ENCODE assay signal across 1 cellular context in the genomic region with DNA sequence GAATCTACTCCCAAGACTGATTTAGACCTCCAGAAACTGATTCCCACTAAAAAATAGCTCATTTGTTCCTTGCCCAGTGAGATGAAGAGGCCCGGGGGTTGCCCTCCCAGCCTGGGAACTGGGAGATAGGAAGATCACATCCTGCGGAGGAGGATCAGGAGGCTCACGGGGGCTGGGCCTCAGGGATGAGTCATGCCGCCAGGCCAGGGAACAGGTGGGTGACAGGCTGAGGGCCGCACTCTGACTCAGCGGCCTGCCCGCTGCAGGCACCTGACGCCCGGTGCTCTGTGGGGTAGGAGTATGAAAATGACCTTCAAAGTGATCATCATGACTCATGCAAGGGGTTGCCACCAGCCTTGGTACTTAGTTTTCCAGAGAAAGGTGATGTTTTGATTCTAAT.
TF ChIP-seq lines count a peak whose summit lies in the region.

No MANE protein-coding gene starts in this region.

TF ChIP-seq in K562, 482 proteins besides CTCF, POLR2A, EP300 and RAD21 (continued from another document):
- TF ChIP-seq, protein P1, sequence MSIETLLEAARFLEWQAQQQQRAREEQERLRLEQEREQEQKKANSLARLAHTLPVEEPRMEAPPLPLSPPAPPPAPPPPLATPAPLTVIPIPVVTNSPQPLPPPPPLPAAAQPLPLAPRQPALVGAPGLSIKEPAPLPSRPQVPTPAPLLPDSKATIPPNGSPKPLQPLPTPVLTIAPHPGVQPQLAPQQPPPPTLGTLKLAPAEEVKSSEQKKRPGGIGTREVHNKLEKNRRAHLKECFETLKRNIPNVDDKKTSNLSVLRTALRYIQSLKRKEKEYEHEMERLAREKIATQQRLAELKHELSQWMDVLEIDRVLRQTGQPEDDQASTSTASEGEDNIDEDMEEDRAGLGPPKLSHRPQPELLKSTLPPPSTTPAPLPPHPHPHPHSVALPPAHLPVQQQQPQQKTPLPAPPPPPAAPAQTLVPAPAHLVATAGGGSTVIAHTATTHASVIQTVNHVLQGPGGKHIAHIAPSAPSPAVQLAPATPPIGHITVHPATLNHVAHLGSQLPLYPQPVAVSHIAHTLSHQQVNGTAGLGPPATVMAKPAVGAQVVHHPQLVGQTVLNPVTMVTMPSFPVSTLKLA (conservative IDR thresholded peaks at IDR 0.05) = peak in 1 of 2 experiments; percentile 34; a peak in 1 of 4 replicates
- no peak for TF ChIP-seq TFAM (CRISPR knock-in tag; conservative IDR thresholded peaks at IDR 0.05)
- TF ChIP-seq, protein P2, sequence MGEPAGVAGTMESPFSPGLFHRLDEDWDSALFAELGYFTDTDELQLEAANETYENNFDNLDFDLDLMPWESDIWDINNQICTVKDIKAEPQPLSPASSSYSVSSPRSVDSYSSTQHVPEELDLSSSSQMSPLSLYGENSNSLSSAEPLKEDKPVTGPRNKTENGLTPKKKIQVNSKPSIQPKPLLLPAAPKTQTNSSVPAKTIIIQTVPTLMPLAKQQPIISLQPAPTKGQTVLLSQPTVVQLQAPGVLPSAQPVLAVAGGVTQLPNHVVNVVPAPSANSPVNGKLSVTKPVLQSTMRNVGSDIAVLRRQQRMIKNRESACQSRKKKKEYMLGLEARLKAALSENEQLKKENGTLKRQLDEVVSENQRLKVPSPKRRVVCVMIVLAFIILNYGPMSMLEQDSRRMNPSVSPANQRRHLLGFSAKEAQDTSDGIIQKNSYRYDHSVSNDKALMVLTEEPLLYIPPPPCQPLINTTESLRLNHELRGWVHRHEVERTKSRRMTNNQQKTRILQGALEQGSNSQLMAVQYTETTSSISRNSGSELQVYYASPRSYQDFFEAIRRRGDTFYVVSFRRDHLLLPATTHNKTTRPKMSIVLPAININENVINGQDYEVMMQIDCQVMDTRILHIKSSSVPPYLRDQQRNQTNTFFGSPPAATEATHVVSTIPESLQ (CRISPR knock-in tag; IDR thresholded peaks at IDR 0.05) = no peak
